Comparison of ENCODE assay signal across 1 cellular context in the genomic region with DNA sequence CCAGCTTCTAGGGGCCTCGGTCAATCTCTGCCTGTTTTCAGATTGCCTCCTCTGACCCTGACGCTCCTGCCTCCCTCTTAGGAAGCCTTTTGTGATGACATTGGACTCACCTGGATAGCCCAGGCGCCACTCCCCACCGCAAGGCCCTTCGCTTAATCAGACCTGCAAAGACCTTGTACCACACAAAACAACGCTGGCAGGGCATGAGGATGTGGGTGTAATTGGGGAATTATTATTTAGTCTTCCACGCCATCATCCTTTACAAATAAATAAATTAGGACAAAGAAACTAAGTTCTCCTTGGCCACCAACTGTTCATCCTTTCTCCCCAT.
TF ChIP-seq lines count a peak whose summit lies in the region.

No MANE protein-coding gene starts in this region.

TF ChIP-seq in HepG2, 621 proteins besides CTCF, POLR2A, EP300 and RAD21:
- TF ChIP-seq KDM6A (CRISPR knock-in tag; IDR thresholded peaks at IDR 0.05; ENCODE audit: low read depth) = no peak
- TF ChIP-seq, protein P1, sequence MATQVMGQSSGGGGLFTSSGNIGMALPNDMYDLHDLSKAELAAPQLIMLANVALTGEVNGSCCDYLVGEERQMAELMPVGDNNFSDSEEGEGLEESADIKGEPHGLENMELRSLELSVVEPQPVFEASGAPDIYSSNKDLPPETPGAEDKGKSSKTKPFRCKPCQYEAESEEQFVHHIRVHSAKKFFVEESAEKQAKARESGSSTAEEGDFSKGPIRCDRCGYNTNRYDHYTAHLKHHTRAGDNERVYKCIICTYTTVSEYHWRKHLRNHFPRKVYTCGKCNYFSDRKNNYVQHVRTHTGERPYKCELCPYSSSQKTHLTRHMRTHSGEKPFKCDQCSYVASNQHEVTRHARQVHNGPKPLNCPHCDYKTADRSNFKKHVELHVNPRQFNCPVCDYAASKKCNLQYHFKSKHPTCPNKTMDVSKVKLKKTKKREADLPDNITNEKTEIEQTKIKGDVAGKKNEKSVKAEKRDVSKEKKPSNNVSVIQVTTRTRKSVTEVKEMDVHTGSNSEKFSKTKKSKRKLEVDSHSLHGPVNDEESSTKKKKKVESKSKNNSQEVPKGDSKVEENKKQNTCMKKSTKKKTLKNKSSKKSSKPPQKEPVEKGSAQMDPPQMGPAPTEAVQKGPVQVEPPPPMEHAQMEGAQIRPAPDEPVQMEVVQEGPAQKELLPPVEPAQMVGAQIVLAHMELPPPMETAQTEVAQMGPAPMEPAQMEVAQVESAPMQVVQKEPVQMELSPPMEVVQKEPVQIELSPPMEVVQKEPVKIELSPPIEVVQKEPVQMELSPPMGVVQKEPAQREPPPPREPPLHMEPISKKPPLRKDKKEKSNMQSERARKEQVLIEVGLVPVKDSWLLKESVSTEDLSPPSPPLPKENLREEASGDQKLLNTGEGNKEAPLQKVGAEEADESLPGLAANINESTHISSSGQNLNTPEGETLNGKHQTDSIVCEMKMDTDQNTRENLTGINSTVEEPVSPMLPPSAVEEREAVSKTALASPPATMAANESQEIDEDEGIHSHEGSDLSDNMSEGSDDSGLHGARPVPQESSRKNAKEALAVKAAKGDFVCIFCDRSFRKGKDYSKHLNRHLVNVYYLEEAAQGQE (IDR thresholded peaks at IDR 0.05; ENCODE audit: borderline replicate concordance in 1 of 2, low read depth in 1 of 2, low read length in 2 of 2) = no peak
- TF ChIP-seq, protein P2, sequence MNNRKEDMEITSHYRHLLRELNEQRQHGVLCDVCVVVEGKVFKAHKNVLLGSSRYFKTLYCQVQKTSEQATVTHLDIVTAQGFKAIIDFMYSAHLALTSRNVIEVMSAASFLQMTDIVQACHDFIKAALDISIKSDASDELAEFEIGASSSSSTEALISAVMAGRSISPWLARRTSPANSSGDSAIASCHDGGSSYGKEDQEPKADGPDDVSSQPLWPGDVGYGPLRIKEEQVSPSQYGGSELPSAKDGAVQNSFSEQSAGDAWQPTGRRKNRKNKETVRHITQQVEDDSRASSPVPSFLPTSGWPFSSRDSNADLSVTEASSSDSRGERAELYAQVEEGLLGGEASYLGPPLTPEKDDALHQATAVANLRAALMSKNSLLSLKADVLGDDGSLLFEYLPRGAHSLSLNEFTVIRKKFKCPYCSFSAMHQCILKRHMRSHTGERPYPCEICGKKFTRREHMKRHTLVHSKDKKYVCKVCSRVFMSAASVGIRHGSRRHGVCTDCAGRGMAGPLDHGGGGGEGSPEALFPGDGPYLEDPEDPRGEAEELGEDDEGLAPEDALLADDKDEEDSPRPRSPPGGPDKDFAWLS (CRISPR knock-in tag; IDR thresholded peaks at IDR 0.05; ENCODE audit: borderline replicate concordance) = no peak
- TF ChIP-seq ZNF350 (CRISPR knock-in tag; IDR thresholded peaks at IDR 0.05; ENCODE audit: borderline replicate concordance, low read depth) = no peak
- TF ChIP-seq ZNF17 (CRISPR knock-in tag; IDR thresholded peaks at IDR 0.05) = no peak
- TF ChIP-seq, protein P3, sequence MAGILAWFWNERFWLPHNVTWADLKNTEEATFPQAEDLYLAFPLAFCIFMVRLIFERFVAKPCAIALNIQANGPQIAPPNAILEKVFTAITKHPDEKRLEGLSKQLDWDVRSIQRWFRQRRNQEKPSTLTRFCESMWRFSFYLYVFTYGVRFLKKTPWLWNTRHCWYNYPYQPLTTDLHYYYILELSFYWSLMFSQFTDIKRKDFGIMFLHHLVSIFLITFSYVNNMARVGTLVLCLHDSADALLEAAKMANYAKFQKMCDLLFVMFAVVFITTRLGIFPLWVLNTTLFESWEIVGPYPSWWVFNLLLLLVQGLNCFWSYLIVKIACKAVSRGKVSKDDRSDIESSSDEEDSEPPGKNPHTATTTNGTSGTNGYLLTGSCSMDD (CRISPR knock-in tag; IDR thresholded peaks at IDR 0.05) = no peak
- no peak for TF ChIP-seq RELA (CRISPR knock-in tag; IDR thresholded peaks at IDR 0.05)
- TF ChIP-seq, protein P4, sequence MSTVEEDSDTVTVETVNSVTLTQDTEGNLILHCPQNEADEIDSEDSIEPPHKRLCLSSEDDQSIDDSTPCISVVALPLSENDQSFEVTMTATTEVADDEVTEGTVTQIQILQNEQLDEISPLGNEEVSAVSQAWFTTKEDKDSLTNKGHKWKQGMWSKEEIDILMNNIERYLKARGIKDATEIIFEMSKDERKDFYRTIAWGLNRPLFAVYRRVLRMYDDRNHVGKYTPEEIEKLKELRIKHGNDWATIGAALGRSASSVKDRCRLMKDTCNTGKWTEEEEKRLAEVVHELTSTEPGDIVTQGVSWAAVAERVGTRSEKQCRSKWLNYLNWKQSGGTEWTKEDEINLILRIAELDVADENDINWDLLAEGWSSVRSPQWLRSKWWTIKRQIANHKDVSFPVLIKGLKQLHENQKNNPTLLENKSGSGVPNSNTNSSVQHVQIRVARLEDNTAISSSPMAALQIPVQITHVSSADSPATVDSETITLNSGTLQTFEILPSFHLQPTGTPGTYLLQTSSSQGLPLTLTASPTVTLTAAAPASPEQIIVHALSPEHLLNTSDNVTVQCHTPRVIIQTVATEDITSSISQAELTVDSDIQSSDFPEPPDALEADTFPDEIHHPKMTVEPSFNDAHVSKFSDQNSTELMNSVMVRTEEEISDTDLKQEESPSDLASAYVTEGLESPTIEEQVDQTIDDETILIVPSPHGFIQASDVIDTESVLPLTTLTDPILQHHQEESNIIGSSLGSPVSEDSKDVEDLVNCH (CRISPR knock-in tag; IDR thresholded peaks at IDR 0.05) = no peak
